1 cellular context compared by ENCODE assay signal in the genomic region with DNA sequence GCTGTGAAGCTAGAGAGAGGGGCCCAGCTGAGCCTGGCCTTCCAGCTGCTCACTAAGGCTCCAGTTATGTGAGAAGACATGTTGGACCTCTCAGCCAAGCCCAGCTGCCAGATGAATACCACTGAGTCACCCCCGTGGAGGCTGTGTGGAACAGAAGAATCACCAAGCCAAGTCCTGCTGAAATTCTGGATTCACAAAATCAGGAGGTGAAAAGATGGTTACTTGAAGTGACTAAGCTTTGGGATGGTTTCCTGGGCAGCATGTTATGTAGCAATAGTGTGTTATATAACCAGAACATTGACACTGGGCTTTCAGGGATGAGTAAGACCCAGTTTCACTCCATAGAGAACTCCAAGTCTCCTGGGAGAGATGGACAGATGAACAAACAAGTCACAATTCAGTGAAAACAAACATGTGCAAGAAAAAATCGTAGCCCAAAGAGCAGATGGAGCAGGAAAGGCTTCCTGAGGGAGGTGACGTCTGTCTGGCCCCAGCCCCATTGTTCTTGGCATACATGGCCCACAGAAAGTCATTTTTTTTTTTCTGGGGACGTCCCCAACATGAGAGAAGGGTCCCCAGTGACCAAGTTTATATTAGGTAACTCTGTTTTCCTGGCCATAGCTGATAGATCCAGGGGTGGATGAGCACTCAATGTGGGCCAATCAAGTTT.
TF ChIP-seq lines count a peak whose summit lies in the region.

No MANE protein-coding gene starts in this region.

TF ChIP-seq in HepG2, 621 proteins besides CTCF, POLR2A, EP300 and RAD21 (continued from another document):
- no peak for TF ChIP-seq SMAD1 (CRISPR knock-in tag; IDR thresholded peaks at IDR 0.05; ENCODE audit: borderline replicate concordance, low read depth)
- no peak for TF ChIP-seq MBD4 (IDR thresholded peaks at IDR 0.05; ENCODE audit: borderline replicate concordance, low read length)
- TF ChIP-seq GFI1 (CRISPR knock-in tag; IDR thresholded peaks at IDR 0.05; ENCODE audit: borderline replicate concordance): no peak
- peak; percentile 89 for TF ChIP-seq BCL6 (CRISPR knock-in tag; IDR thresholded peaks at IDR 0.05)
- no peak for TF ChIP-seq GABPB1 (CRISPR knock-in tag; IDR thresholded peaks at IDR 0.05)
